ENCODE assay signal across 8 cellular contexts in genomic region chr10:67666416-67667043, GRCh38.
A peak's percentile ranks its signal among the peaks of the same experiment; 100 is the strongest.
DNase-seq lines count a peak whose midpoint lies in the region; ATAC-seq, FAIRE-seq and TF ChIP-seq lines count a peak whose summit lies in the region.

No MANE protein-coding gene starts in this region.

- H3K79me2 ChIP-seq in DOHH2 (ENCODE audit: control insufficient read depth, low read length), result no peaks in the 10 kb centered on the region

- TF ChIP-seq CTCF in DOHH2 (IDR thresholded peaks at IDR 0.05; ENCODE audit: low read depth, low read length, poor library complexity, severe bottlenecking), result peak; percentile 63

- H3K4me2 ChIP-seq in DOHH2 (ENCODE audit: low read length), result no peak overlapping the region

- no peak for TF ChIP-seq EP300 in Ishikawa (IDR thresholded peaks at IDR 0.05; ENCODE audit: borderline replicate concordance)

- H3K27me3 ChIP-seq in DOHH2 (ENCODE audit: control insufficient read depth, low read length), result 0 out of 2 replicates have a peak, but pooled peaks cover 8% of the 10 kb centered on the region

- H3K4me1 ChIP-seq in DOHH2 (ENCODE audit: control insufficient read depth, low read length), result 0 out of 2 replicates have a peak, but pooled peaks cover 3% of the 10 kb centered on the region

- peak; percentile 93 for FAIRE-seq in islet of Langerhans (lab: Jason Lieb, UNC)

- ATAC-seq in GM18505 (IDR thresholded peaks at IDR 0.05; ENCODE audit: unreplicated experiment), result no peak

- no peaks in the 10 kb centered on the region for H3F3A ChIP-seq in DOHH2 (ENCODE audit: control insufficient read depth, insufficient read depth)

- DNase-seq in astrocyte of the hippocampus (ENCODE audit: low read depth, low spot score) (peak; percentile 29), NCI-H1930 (lab: John Stamatoyannopoulos, UW) (no peak), nucleus accumbens (lab: John Stamatoyannopoulos, UW) (no peak)
- no peak for DNase-seq in activated effector memory CD4-positive, alpha-beta T cell treated with anti-CD3 and anti-CD28 coated beads, Interleukin-2, amount 50 U/mL, for 16 hours

- no peaks in the 10 kb centered on the region for H3K9me2 ChIP-seq in DOHH2 (replicated peaks; ENCODE audit: control insufficient read depth, low read length)

- no peak overlapping the region for H3K4me3 ChIP-seq in DOHH2 (ENCODE audit: low read length)

- H3K27ac ChIP-seq in DOHH2 (ENCODE audit: low read depth, low read length), result no peak overlapping the region

- no peaks in the 10 kb centered on the region for H3K9me3 ChIP-seq in DOHH2 (ENCODE audit: control insufficient read depth, insufficient read depth, low read length)

- H4K20me1 ChIP-seq in DOHH2 (ENCODE audit: control insufficient read depth, insufficient read depth, low read depth, low read length), result no peaks in the 10 kb centered on the region

- no peaks in the 10 kb centered on the region for H3K36me3 ChIP-seq in DOHH2 (ENCODE audit: control insufficient read depth, low read length)

- TF ChIP-seq POLR2A in GM18505 (IDR thresholded peaks at IDR 0.05; ENCODE audit: borderline replicate concordance, extremely low read depth, insufficient read depth, insufficient read length), result no peak

- TF ChIP-seq RAD21 in Ishikawa (IDR thresholded peaks at IDR 0.05; ENCODE audit: low read depth), result peak; percentile 64

TF ChIP-seq in Ishikawa, 13 proteins besides CTCF, POLR2A, EP300 and RAD21:
- TF ChIP-seq FOXM1 (IDR thresholded peaks at IDR 0.05; ENCODE audit: borderline replicate concordance, low read depth) (peak; percentile 67), CEBPB (IDR thresholded peaks at IDR 0.05) (no peak)
